Comparison of ENCODE assay signal across 8 cellular contexts in the genomic region with DNA sequence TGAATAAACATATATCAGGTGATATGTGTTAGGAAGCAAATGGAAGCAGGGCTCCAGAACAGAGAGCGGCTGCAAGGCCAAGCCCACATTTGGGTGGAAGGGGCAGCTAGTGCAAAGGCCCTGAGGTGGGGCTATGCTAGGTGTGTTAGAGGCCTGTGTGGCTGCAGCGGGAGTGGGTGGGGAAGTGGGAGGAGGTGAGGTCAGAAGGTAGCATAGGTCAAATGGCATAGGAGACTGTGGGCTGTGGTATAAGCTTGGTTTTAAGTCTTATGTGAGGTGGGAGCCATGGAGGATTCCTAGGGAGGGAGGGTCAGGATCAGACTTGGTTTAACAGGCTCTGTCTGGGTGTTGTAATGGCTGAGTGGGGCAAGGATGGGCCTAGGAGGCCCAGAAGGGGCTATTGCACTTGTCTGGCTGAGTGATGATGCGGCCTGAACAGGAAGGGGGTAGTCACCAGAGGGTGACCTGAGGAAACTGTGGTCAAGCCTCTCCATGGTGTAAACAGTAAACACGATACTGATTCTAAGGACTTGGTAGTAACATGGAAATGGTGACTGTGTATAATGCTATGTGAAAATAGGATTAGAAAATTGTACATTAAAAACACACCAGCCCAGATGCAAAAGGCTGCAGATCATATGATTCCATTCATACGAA. TPM values are rescaled to one million over a fixed set of nuclear protein-coding genes. Genes with fewer than 3 reads are reported as not detected.
A peak's percentile ranks its signal among the peaks of the same experiment; 100 is the strongest.
DNase-seq lines count a peak whose midpoint lies in the region; ATAC-seq, FAIRE-seq and TF ChIP-seq lines count a peak whose summit lies in the region.

No MANE protein-coding gene starts in this region.

- intact Hi-C loops in Right ventricle myocardium superior (cut with DNase I): no loop called here

- no peak for TF ChIP-seq POLR2A in GM18505 (IDR thresholded peaks at IDR 0.05; ENCODE audit: borderline replicate concordance, extremely low read depth, insufficient read depth, insufficient read length)
- no peak for TF ChIP-seq POLR2A in H54 (IDR thresholded peaks at IDR 0.05; ENCODE audit: low read depth, low read length)

- no peak for TF ChIP-seq CTCF in epithelial cell of proximal tubule (conservative IDR thresholded peaks at IDR 0.05; ENCODE audit: low read depth, low read length)

- ATAC-seq in GM18505 (IDR thresholded peaks at IDR 0.05; ENCODE audit: unreplicated experiment): peak; percentile 72
- ATAC-seq in stimulated activated naive CD8-positive, alpha-beta T cell treated with anti-CD3 and anti-CD28 coated beads, Interleukin-15, Interleukin-2, amounts not matched to agents 100 U/mL and 50 U/mL, for 24 hours: peak; percentile 80
- no peak for ATAC-seq in Right ventricle myocardium superior (ENCODE audit: poor library complexity)

- DNase-seq in H54 (ENCODE audit: insufficient read length, low spot score): peak; percentile 79
- peak; percentile 29 for DNase-seq in NOMO-1 treated with dmso at 0.1 percent for 144 hours (lab: John Stamatoyannopoulos, UW; ENCODE audit: unreplicated experiment)
- DNase-seq in epithelial cell of proximal tubule (ENCODE audit: low read depth): peak; percentile 78
- peak; percentile 18 for DNase-seq in stimulated activated naive CD8-positive, alpha-beta T cell treated with anti-CD3 and anti-CD28 coated beads, Interleukin-15, Interleukin-2, amounts not matched to agents 100 U/mL and 50 U/mL, for 24 hours
- DNase-seq in HuH-7.5 (ENCODE audit: low spot score): no peak
- DNase-seq in pons (ENCODE audit: low spot score): no peak
- DNase-seq in Right ventricle myocardium superior: no peak

- no peak overlapping the region for H3K4me3 ChIP-seq in epithelial cell of proximal tubule (ENCODE audit: low read depth, low read length)

- FAIRE-seq in H54 (lab: Jason Lieb, UNC): no peak

RNA-seq across cellular contexts. Expression of a gene that starts 31.1 kb away (rescaled TPM):
- total RNA-seq in epithelial cell of proximal tubule (13.7 and 22.7 TPM in 2 replicates), Right ventricle myocardium superior (28.3 TPM)

Comparison
In these comparisons a context has a peak if more than half of its experiments do, and no peak if none do; other contexts are left out.
1. DNase-seq: peak in H54 (single experiment), NOMO-1 treated with dmso at 0.1 percent for 144 hours (single experiment), epithelial cell of proximal tubule (single experiment) and stimulated activated naive CD8-positive, alpha-beta T cell treated with anti-CD3 and anti-CD28 coated beads, Interleukin-15, Interleukin-2, amounts not matched to agents 100 U/mL and 50 U/mL, for 24 hours (single experiment); none in HuH-7.5 (single experiment), pons (single experiment) and Right ventricle myocardium superior (single experiment).